Comparison of ENCODE assay signal across 1 cellular context in the genomic region with DNA sequence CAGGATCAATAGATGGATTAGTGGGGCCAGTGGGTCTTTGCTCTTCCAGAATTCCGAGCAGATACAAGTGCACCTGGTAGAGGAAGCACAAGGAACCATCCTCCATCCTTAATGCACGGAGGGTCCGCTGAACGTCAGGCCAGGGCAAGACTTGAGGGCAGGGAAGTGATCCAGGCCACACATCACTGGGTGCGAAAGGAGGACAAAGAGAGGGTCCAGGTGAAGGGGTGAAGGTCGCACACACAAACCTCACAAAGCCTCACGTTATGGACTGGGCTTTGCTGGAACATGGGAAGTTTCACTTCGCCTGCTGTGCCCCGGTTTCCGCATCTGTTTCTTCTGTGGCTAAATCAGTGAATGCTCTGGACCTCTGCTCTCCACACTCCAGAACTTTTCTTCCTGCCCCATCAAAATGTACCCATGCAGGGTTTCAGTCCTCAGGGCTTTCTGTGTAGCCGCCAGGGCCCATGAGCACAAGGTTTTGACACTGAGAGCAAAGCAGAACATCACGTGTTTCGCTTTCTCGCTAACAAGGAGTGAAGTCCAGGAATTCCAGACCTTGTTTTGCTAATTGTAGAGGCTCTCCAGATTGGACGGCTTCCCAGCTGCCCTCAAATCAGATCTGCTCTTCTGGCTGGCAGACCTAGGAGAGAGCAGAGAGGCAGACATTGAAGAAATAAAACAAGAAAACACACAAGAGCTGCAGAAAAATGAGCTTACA.
TF ChIP-seq lines count a peak whose summit lies in the region.

No MANE protein-coding gene starts in this region.

TF ChIP-seq in IMR-90, 13 proteins besides CTCF, POLR2A, EP300 and RAD21:
- TF ChIP-seq SMC3 (IDR thresholded peaks at IDR 0.05; ENCODE audit: low read depth, low read length) (no peak), BHLHE40 (IDR thresholded peaks at IDR 0.05; ENCODE audit: low read depth, low read length) (no peak), NFE2L2 (IDR thresholded peaks at IDR 0.05; ENCODE audit: low read depth, low read length) (no peak), FOS (IDR thresholded peaks at IDR 0.05; ENCODE audit: low read depth, low read length) (no peak), RFX5 (IDR thresholded peaks at IDR 0.05; ENCODE audit: low read depth, low read length) (no peak), CEBPB (IDR thresholded peaks at IDR 0.05; ENCODE audit: low read depth, low read length) (no peak), MAFK (IDR thresholded peaks at IDR 0.05; ENCODE audit: low read depth, low read length) (no peak), ELK1 (IDR thresholded peaks at IDR 0.05; ENCODE audit: borderline replicate concordance, low read depth, low read length) (no peak), MXI1 (IDR thresholded peaks at IDR 0.05; ENCODE audit: borderline replicate concordance, low read depth, low read length) (no peak), RCOR1 (IDR thresholded peaks at IDR 0.05; ENCODE audit: insufficient replicate concordance, low read length) (no peak), MAZ (IDR thresholded peaks at IDR 0.05; ENCODE audit: borderline replicate concordance, low read depth, low read length) (no peak), CHD1 (IDR thresholded peaks at IDR 0.05; ENCODE audit: low read depth, low read length) (no peak)
- TF ChIP-seq, protein P1, sequence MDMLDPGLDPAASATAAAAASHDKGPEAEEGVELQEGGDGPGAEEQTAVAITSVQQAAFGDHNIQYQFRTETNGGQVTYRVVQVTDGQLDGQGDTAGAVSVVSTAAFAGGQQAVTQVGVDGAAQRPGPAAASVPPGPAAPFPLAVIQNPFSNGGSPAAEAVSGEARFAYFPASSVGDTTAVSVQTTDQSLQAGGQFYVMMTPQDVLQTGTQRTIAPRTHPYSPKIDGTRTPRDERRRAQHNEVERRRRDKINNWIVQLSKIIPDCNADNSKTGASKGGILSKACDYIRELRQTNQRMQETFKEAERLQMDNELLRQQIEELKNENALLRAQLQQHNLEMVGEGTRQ (IDR thresholded peaks at IDR 0.05; ENCODE audit: low read depth, low read length): no peak
